ENCODE assay signal across 29 cellular contexts in the genomic region with DNA sequence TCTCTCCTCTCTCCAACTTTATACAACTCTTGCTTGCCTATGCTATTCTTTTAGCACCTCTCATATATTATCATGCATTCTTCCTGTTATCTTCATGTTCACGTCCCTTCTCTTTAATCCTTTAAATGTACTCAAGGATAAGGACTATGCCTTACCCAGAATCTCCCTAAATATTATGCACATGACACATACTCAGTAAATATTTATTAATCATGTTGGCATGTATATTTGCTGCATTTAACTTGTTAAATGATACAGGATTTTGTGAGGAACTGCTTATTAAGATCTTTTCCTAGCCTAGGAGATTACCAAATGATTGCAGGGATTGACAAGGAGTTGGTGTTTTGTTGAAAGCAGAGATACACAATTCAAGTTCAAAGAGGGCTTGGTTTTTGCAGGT.
"Had no signal": no experiment of that assay in that cellular context is flagged by ENCODE, and none has a peak within 500 bp of the region (broad histone marks: within the 10 kb centered on the region; RNA-seq: fewer than 3 reads in every experiment).

No MANE protein-coding gene starts in this region.

- DNase-seq: activated CD4-positive, alpha-beta memory T cell treated with anti-CD3 and anti-CD28 coated beads for 36 hours; activated CD4-positive, alpha-beta T cell treated with anti-CD3 and anti-CD28 coated beads for 36 hours; activated CD4-positive, alpha-beta T cell treated with anti-CD3 and anti-CD28 coated beads, Interleukin-2, amount 10 ng/mL, durations not matched to agents 24 days and 14 days; activated CD4-positive, CD25-positive, alpha-beta regulatory T cell; activated CD4-positive, CD25-positive, alpha-beta regulatory T cell treated with anti-CD3 and anti-CD28 coated beads, Interleukin-2, amount 50 U/mL, for 72 hours; activated CD8-positive, alpha-beta memory T cell treated with anti-CD3 and anti-CD28 coated beads, Interleukin-2, amount 10 ng/mL, durations not matched to agents 7 days and 5 days; activated CD8-positive, alpha-beta memory T cell treated with anti-CD3 and anti-CD28 coated beads, Interleukin-2, amount 50 U/mL, for 4 hours; activated CD8-positive, alpha-beta T cell treated with anti-CD3 and anti-CD28 coated beads, Interleukin-2, amount 10 ng/mL, durations not matched to agents 7 days and 5 days; activated gamma-delta T cell; activated naive CD4-positive, alpha-beta T cell; activated naive CD4-positive, alpha-beta T cell treated with anti-CD3 and anti-CD28 coated beads, Interleukin-2, amount 10 ng/mL, durations not matched to agents 7 days and 5 days; activated naive CD8-positive, alpha-beta T cell treated with anti-CD3 and anti-CD28 coated beads, Interleukin-2, amount 10 ng/mL, durations not matched to agents 7 days and 5 days; activated T-cell treated with anti-CD3 and anti-CD28 coated beads, Interleukin-2, amount 50 U/mL, for 1 hour; activated T-cell treated with anti-CD3 and anti-CD28 coated beads, Interleukin-2, amount 50 U/mL, for 48 hours; dorsolateral prefrontal cortex; effector memory CD4-positive, alpha-beta T cell; endodermal cell; foreskin fibroblast; glutamatergic neuron; heart left ventricle; T-helper 2 cell had no signal

- H3K36me3 ChIP-seq: ascending aorta, breast epithelium, heart left ventricle had no signal

- H3K4me3 ChIP-seq: ascending aorta, breast epithelium, coronary artery, dorsolateral prefrontal cortex, heart left ventricle had no signal

- H3K27ac Mint-ChIP-seq: activated CD4-positive, alpha-beta memory T cell treated with anti-CD3 and anti-CD28 coated beads for 36 hours; activated CD4-positive, alpha-beta T cell treated with anti-CD3 and anti-CD28 coated beads for 36 hours; activated CD4-positive, alpha-beta T cell treated with anti-CD3 and anti-CD28 coated beads, Interleukin-2, amount 10 ng/mL, durations not matched to agents 24 days and 14 days; activated CD8-positive, alpha-beta memory T cell treated with anti-CD3 and anti-CD28 coated beads, Interleukin-2, amount 10 ng/mL, durations not matched to agents 7 days and 5 days; activated CD8-positive, alpha-beta T cell treated with anti-CD3 and anti-CD28 coated beads, Interleukin-2, amount 10 ng/mL, durations not matched to agents 7 days and 5 days; activated naive CD4-positive, alpha-beta T cell treated with anti-CD3 and anti-CD28 coated beads, Interleukin-2, amount 10 ng/mL, durations not matched to agents 7 days and 5 days; activated naive CD4-positive, alpha-beta T cell treated with anti-CD3 and anti-CD28 coated beads, Interleukin-2, amount 50 U/mL, for 72 hours; activated naive CD8-positive, alpha-beta T cell treated with anti-CD3 and anti-CD28 coated beads, Interleukin-2, amount 10 ng/mL, durations not matched to agents 7 days and 5 days; brain; dendritic cell treated with granulocyte-macrophage colony-stimulating factor and Interleukin-4, amounts not matched to agents 40 ng/mL and 50 ng/mL, for 4 days; endodermal cell had no signal

- H3K4me1 ChIP-seq: ascending aorta, breast epithelium had no signal

- FAIRE-seq: frontal cortex had no signal

- H3K9me3 ChIP-seq: ascending aorta, breast epithelium, heart left ventricle had no signal

- ATAC-seq: activated CD4-positive, alpha-beta T cell treated with anti-CD3 and anti-CD28 coated beads for 36 hours; activated CD8-positive, alpha-beta memory T cell treated with anti-CD3 and anti-CD28 coated beads, Interleukin-2, amount 10 ng/mL, durations not matched to agents 7 days and 5 days; activated CD8-positive, alpha-beta T cell treated with anti-CD3 and anti-CD28 coated beads, Interleukin-2, amount 10 ng/mL, durations not matched to agents 7 days and 5 days; activated naive CD4-positive, alpha-beta T cell treated with anti-CD3 and anti-CD28 coated beads, Interleukin-2, amount 50 U/mL, for 72 hours; heart left ventricle had no signal

- H3K4me3 Mint-ChIP-seq: activated CD4-positive, alpha-beta memory T cell treated with anti-CD3 and anti-CD28 coated beads for 36 hours; activated CD4-positive, alpha-beta T cell treated with anti-CD3 and anti-CD28 coated beads for 36 hours; activated CD4-positive, alpha-beta T cell treated with anti-CD3 and anti-CD28 coated beads, Interleukin-2, amount 10 ng/mL, durations not matched to agents 24 days and 14 days; activated CD8-positive, alpha-beta memory T cell treated with anti-CD3 and anti-CD28 coated beads, Interleukin-2, amount 10 ng/mL, durations not matched to agents 7 days and 5 days; activated CD8-positive, alpha-beta T cell treated with anti-CD3 and anti-CD28 coated beads, Interleukin-2, amount 10 ng/mL, durations not matched to agents 7 days and 5 days; activated naive CD4-positive, alpha-beta T cell treated with anti-CD3 and anti-CD28 coated beads, Interleukin-2, amount 10 ng/mL, durations not matched to agents 7 days and 5 days; activated naive CD8-positive, alpha-beta T cell treated with anti-CD3 and anti-CD28 coated beads, Interleukin-2, amount 10 ng/mL, durations not matched to agents 7 days and 5 days; brain; central memory CD8-positive, alpha-beta T cell; dendritic cell treated with granulocyte-macrophage colony-stimulating factor and Interleukin-4, amounts not matched to agents 40 ng/mL and 50 ng/mL, for 4 days; endodermal cell had no signal

- H3K27ac ChIP-seq: ascending aorta, breast epithelium, coronary artery, dorsolateral prefrontal cortex had no signal

- H3K36me3 Mint-ChIP-seq: activated CD4-positive, alpha-beta memory T cell treated with anti-CD3 and anti-CD28 coated beads for 36 hours; activated CD8-positive, alpha-beta memory T cell treated with anti-CD3 and anti-CD28 coated beads, Interleukin-2, amount 10 ng/mL, durations not matched to agents 7 days and 5 days; activated naive CD4-positive, alpha-beta T cell treated with anti-CD3 and anti-CD28 coated beads, Interleukin-2, amount 10 ng/mL, durations not matched to agents 7 days and 5 days; activated naive CD4-positive, alpha-beta T cell treated with anti-CD3 and anti-CD28 coated beads, Interleukin-2, amount 50 U/mL, for 72 hours; activated naive CD8-positive, alpha-beta T cell treated with anti-CD3 and anti-CD28 coated beads, Interleukin-2, amount 10 ng/mL, durations not matched to agents 7 days and 5 days; brain had no signal

- H3K27me3 ChIP-seq: ascending aorta, breast epithelium, heart left ventricle had no signal

- H3K27me3 Mint-ChIP-seq: activated CD4-positive, alpha-beta memory T cell treated with anti-CD3 and anti-CD28 coated beads for 36 hours; activated CD4-positive, alpha-beta T cell treated with anti-CD3 and anti-CD28 coated beads for 36 hours; activated CD8-positive, alpha-beta memory T cell treated with anti-CD3 and anti-CD28 coated beads, Interleukin-2, amount 10 ng/mL, durations not matched to agents 7 days and 5 days; activated naive CD4-positive, alpha-beta T cell treated with anti-CD3 and anti-CD28 coated beads, Interleukin-2, amount 10 ng/mL, durations not matched to agents 7 days and 5 days; activated naive CD8-positive, alpha-beta T cell treated with anti-CD3 and anti-CD28 coated beads, Interleukin-2, amount 10 ng/mL, durations not matched to agents 7 days and 5 days; brain; central memory CD8-positive, alpha-beta T cell; dendritic cell treated with granulocyte-macrophage colony-stimulating factor and Interleukin-4, amounts not matched to agents 40 ng/mL and 50 ng/mL, for 4 days had no signal

- H3K9me3 Mint-ChIP-seq: activated CD4-positive, alpha-beta memory T cell treated with anti-CD3 and anti-CD28 coated beads for 36 hours; activated CD4-positive, alpha-beta T cell treated with anti-CD3 and anti-CD28 coated beads, Interleukin-2, amount 10 ng/mL, durations not matched to agents 24 days and 14 days; activated naive CD4-positive, alpha-beta T cell treated with anti-CD3 and anti-CD28 coated beads, Interleukin-2, amount 10 ng/mL, durations not matched to agents 7 days and 5 days; activated naive CD4-positive, alpha-beta T cell treated with anti-CD3 and anti-CD28 coated beads, Interleukin-2, amount 50 U/mL, for 72 hours; activated naive CD8-positive, alpha-beta T cell treated with anti-CD3 and anti-CD28 coated beads, Interleukin-2, amount 10 ng/mL, durations not matched to agents 7 days and 5 days; brain; central memory CD8-positive, alpha-beta T cell; dendritic cell treated with granulocyte-macrophage colony-stimulating factor and Interleukin-4, amounts not matched to agents 40 ng/mL and 50 ng/mL, for 4 days; endodermal cell had no signal

- H3K4me1 Mint-ChIP-seq: activated CD8-positive, alpha-beta memory T cell treated with anti-CD3 and anti-CD28 coated beads, Interleukin-2, amount 10 ng/mL, durations not matched to agents 7 days and 5 days; activated naive CD4-positive, alpha-beta T cell treated with anti-CD3 and anti-CD28 coated beads, Interleukin-2, amount 10 ng/mL, durations not matched to agents 7 days and 5 days; activated naive CD8-positive, alpha-beta T cell treated with anti-CD3 and anti-CD28 coated beads, Interleukin-2, amount 10 ng/mL, durations not matched to agents 7 days and 5 days; central memory CD8-positive, alpha-beta T cell; endodermal cell had no signal
